11 cellular contexts compared by ENCODE assay signal in genomic region chr3:173153631-173154030, GRCh38. TPM values are rescaled to one million over a fixed set of nuclear protein-coding genes. Genes with fewer than 3 reads are reported as not detected.
"Had no signal": no experiment of that assay in that cellular context is flagged by ENCODE, and none has a peak within 500 bp of the region (broad histone marks: within the 10 kb centered on the region; RNA-seq: fewer than 3 reads in every experiment).

No MANE protein-coding gene starts in this region.

- DNase-seq: GM23248, GOT3, H9, HCEC 1CT, KBM-7 had no signal

- H3K4me3 ChIP-seq: GM23248 had no signal

- FAIRE-seq: H54, HepG2, HTR-8/SVneo had no signal

- ATAC-seq: HepG2 had no signal

- H2AFZ ChIP-seq: GM23248 had no signal

- H3K27ac ChIP-seq: GM23248, KMS-11 had no signal

- H3K4me2 ChIP-seq: KMS-11 had no signal

- H3K9ac ChIP-seq: GM23248, KMS-11 had no signal

RNA-seq across cellular contexts. Expression of gene SPATA16, which starts 12.6 kb away (rescaled TPM):
- total RNA-seq: GM23248, H9, HepG2, HT-29 had no signal
- polyA plus RNA-seq: GM23248, HepG2, IgD-negative memory B cell had no signal
